ENCODE assay signal across 28 cellular contexts in the genomic region with DNA sequence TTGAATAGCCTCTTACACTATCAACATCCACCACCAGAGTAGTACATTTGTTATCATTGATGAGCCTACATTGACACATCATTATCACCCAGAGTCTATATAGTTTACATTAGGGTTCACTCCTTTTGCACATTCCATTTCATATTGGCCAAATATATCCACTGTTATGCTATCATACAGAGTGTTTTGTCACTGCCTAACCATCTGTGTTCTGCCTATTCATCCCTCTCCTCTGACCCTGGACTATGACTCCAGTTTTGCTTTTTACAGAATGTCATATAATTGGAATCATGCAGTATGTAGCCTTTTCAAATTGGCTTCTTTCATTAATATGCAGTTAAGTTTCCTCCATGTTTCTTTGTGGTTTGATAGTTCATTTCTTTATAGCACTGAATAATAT.
"Had no signal": no experiment of that assay in that cellular context is flagged by ENCODE, and none has a peak within 500 bp of the region (broad histone marks: within the 10 kb centered on the region; RNA-seq: fewer than 3 reads in every experiment).

No MANE protein-coding gene starts in this region.

- H3K9me3 ChIP-seq: left lung, lower lobe of right lung, neutrophil, ovary, right lobe of liver, suprapubic skin, thoracic aorta, tibial artery, upper lobe of right lung had no signal

- H3K27me3 ChIP-seq: left lung, neural progenitor cell, neutrophil, ovary, right atrium auricular region, right lobe of liver, suprapubic skin, tibial artery, upper lobe of right lung had no signal

- H3K4me3 ChIP-seq: left lung, lower lobe of right lung, neural progenitor cell, ovary, right atrium auricular region, right lobe of liver, skin epidermis, suprapubic skin, thoracic aorta, tibial artery, upper lobe of right lung had no signal

- DNase-seq: hippocampal formation; kidney glomerular epithelial cell; left cardiac atrium; left lung; lower lobe of right lung; mammary epithelial cell; mesenchymal stem cell; naive thymus-derived CD8-positive, alpha-beta T cell; nephron progenitor cell; occipital lobe; ovary; right lobe of liver; stimulated activated CD4-positive, alpha-beta T cell treated with anti-CD3 and anti-CD28 coated beads, Interleukin-12 subunit alpha, Interleukin-12 subunit beta, amount 100 ng/mL, for 4 hours; stimulated activated CD4-positive, alpha-beta T cell treated with anti-CD3 and anti-CD28 coated beads, Interleukin-15, amount 100 ng/mL, for 24 hours; stimulated activated CD4-positive, alpha-beta T cell treated with anti-CD3 and anti-CD28 coated beads, Interleukin-2, amount 100 ng/mL, for 24 hours; stimulated activated CD4-positive, alpha-beta T cell treated with anti-CD3 and anti-CD28 coated beads, Interleukin-4, amount 100 ng/mL, for 1 hour; stimulated activated naive CD4-positive, alpha-beta T cell; tibial artery; trophoblast cell; upper lobe of right lung had no signal

- H3K4me2 ChIP-seq: neural progenitor cell had no signal

- H3K27ac ChIP-seq: left lung, lower lobe of right lung, neural progenitor cell, neutrophil, ovary, right atrium auricular region, right lobe of liver, skin epidermis, suprapubic skin, thoracic aorta, tibial artery, upper lobe of right lung had no signal

- ATAC-seq: left cardiac atrium; left lung; lower lobe of right lung; naive thymus-derived CD8-positive, alpha-beta T cell; right lobe of liver; upper lobe of right lung had no signal

- FAIRE-seq: keratinocyte, urothelium cell line had no signal

- H2AFZ ChIP-seq: neural progenitor cell had no signal

- H3K4me1 ChIP-seq: left lung, lower lobe of right lung, neural progenitor cell, right atrium auricular region, right lobe of liver, suprapubic skin, tibial artery, upper lobe of right lung had no signal

- H3K9ac ChIP-seq: neural progenitor cell had no signal

- H3K36me3 ChIP-seq: left lung, lower lobe of right lung, neural progenitor cell, neutrophil, ovary, right atrium auricular region, right lobe of liver, suprapubic skin, thoracic aorta, tibial artery, upper lobe of right lung had no signal
